In genomic region chr4:10154241-10154640, GRCh38 we compare ENCODE assay signal across 2 cellular contexts.
TF ChIP-seq lines count a peak whose summit lies in the region.

No MANE protein-coding gene starts in this region.

TF ChIP-seq in HepG2, 621 proteins besides CTCF, POLR2A, EP300 and RAD21:
- TF ChIP-seq NAIF1 (CRISPR knock-in tag; IDR thresholded peaks at IDR 0.05; ENCODE audit: borderline replicate concordance) (no peak), DR1 (CRISPR knock-in tag; IDR thresholded peaks at IDR 0.05) (no peak), ZBTB37 (CRISPR knock-in tag; IDR thresholded peaks at IDR 0.05) (no peak), ATRX (CRISPR knock-in tag; IDR thresholded peaks at IDR 0.05; ENCODE audit: borderline replicate concordance) (no peak), GABPA (IDR thresholded peaks at IDR 0.05; ENCODE audit: low read depth, low read length) (no peak), GABPA (CRISPR knock-in tag; IDR thresholded peaks at IDR 0.05; ENCODE audit: low read depth) (no peak), MAFF (IDR thresholded peaks at IDR 0.05; ENCODE audit: low read depth, low read length) (peak; percentile 91), MAFK (conservative IDR thresholded peaks at IDR 0.05 in 1 of 2, IDR thresholded peaks at IDR 0.05 in 1 of 2; ENCODE audit: low read length in 2 of 2) (peak; percentile 92 to 96), ZNF761 (CRISPR knock-in tag; conservative IDR thresholded peaks at IDR 0.05) (no peak), GMEB2 (CRISPR knock-in tag; IDR thresholded peaks at IDR 0.05; ENCODE audit: low read depth) (no peak)

TF ChIP-seq in K562, 482 proteins besides CTCF, POLR2A, EP300 and RAD21:
- TF ChIP-seq MAFK (IDR thresholded peaks at IDR 0.05; ENCODE audit: low read length) (peak; percentile 81), ZNF75A (CRISPR knock-in tag; IDR thresholded peaks at IDR 0.05) (no peak), CREB3 (tag; conservative IDR thresholded peaks at IDR 0.05; ENCODE audit: low read depth) (no peak), YBX1 (IDR thresholded peaks at IDR 0.05) (no peak), ZNF354B (CRISPR knock-in tag; IDR thresholded peaks at IDR 0.05) (no peak), C11orf30 (IDR thresholded peaks at IDR 0.05; ENCODE audit: low read depth) (peak; percentile 69), XRCC3 (IDR thresholded peaks at IDR 0.05) (no peak), ZNF316 (IDR thresholded peaks at IDR 0.05) (peak; percentile 70), MAFF (IDR thresholded peaks at IDR 0.05; ENCODE audit: low read length) (peak; percentile 72), PURB (CRISPR knock-in tag; IDR thresholded peaks at IDR 0.05; ENCODE audit: low read depth) (no peak), HMGN3 (IDR thresholded peaks at IDR 0.05; ENCODE audit: borderline replicate concordance, extremely low read depth, insufficient read length, low read depth, low read length) (no peak), MGA (IDR thresholded peaks at IDR 0.05) (no peak), TCF7L2 (IDR thresholded peaks at IDR 0.05; ENCODE audit: low read depth, low read length) (no peak), ZBTB9 (CRISPR knock-in tag; IDR thresholded peaks at IDR 0.05) (no peak), CAMTA2 (CRISPR knock-in tag; conservative IDR thresholded peaks at IDR 0.05) (no peak), DACH1 (IDR thresholded peaks at IDR 0.05; ENCODE audit: partially characterized antibody) (no peak), MAX (CRISPR knock-in tag; IDR thresholded peaks at IDR 0.05) (no peak), NCOR1 (IDR thresholded peaks at IDR 0.05) (no peak), MAFG (tag; conservative IDR thresholded peaks at IDR 0.05) (peak; percentile 57), ZNF274 (IDR thresholded peaks at IDR 0.05; ENCODE audit: borderline replicate concordance, low read depth, low read length) (no peak), ZBTB33 (CRISPR knock-in tag; IDR thresholded peaks at IDR 0.05) (no peak)
